Comparison of ENCODE assay signal across 17 cellular contexts in the genomic region with DNA sequence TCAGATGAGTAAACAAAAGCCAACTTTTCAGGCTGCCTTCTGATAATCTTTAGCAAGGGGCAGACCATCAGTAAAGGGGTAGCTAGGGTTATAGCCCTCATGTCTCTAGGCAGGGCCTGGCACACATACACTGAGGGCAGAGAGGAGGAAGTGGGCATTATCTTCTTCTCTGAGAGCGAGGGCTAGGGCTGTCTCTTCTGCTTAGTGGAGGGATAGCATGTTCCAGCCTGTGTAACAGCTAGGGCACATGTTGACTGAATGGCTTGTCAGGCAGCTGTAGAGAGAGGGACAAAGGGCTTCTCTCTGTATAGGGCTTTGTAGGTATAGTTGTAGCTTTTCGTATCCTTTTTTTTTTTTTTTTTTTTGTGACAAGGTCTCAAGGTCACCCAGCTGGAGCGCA. TPM values are rescaled to one million over a fixed set of nuclear protein-coding genes. Genes with fewer than 3 reads are reported as not detected.
A peak's percentile ranks its signal among the peaks of the same experiment; 100 is the strongest.
DNase-seq lines count a peak whose midpoint lies in the region; ATAC-seq, FAIRE-seq and TF ChIP-seq lines count a peak whose summit lies in the region.
"Had no signal": no experiment of that assay in that cellular context is flagged by ENCODE, and none has a peak within 500 bp of the region (broad histone marks: within the 10 kb centered on the region; RNA-seq: fewer than 3 reads in every experiment).

No MANE protein-coding gene starts in this region.

- no peak for TF ChIP-seq POLR2A in IMR-90 (IDR thresholded peaks at IDR 0.05; ENCODE audit: low read depth, low read length)

- H2BK120ac ChIP-seq in IMR-90 (ENCODE audit: low read depth, low read length): no peak overlapping the region

- TF ChIP-seq CTCF in IMR-90 (conservative IDR thresholded peaks at IDR 0.05; ENCODE audit: low read depth, low read length): no peak
- TF ChIP-seq CTCF in natural killer cell (IDR thresholded peaks at IDR 0.05): no peak

- H3K18ac ChIP-seq in IMR-90 (ENCODE audit: low read depth, low read length): no peak overlapping the region

- H3K14ac ChIP-seq in IMR-90 (replicated peaks; ENCODE audit: low read depth, low read length): no peak overlapping the region

- no peaks in the 10 kb centered on the region for H3K9me3 Mint-ChIP-seq in natural killer cell

- peaks cover 36 to 42% of the 10 kb centered on the region in 2 donors for H3K4me1 Mint-ChIP-seq in natural killer cell

- TF ChIP-seq RAD21 in IMR-90 (IDR thresholded peaks at IDR 0.05; ENCODE audit: low read length): no peak

- in situ Hi-C loops in IMR-90 (cut with MboI; ENCODE audit: low sequenced_read_pairs): no loop called here

- H2AK5ac ChIP-seq in IMR-90 (ENCODE audit: low read depth, low read length): no peak overlapping the region

- no peak overlapping the region for H2AFZ ChIP-seq in IMR-90 (replicated peaks; ENCODE audit: low read length, poor library complexity)

- H3K23ac ChIP-seq in IMR-90 (ENCODE audit: low read depth, low read length): 0 out of 2 replicates have a peak overlapping the region, but pooled peaks have one; percentile 35

- H2BK5ac ChIP-seq in IMR-90 (ENCODE audit: low read depth, low read length, poor library complexity, severe bottlenecking): no peak overlapping the region

- H4K20me1 ChIP-seq in IMR-90 (ENCODE audit: insufficient read depth, low read length): 0 out of 2 replicates have a peak, but pooled peaks cover 8% of the 10 kb centered on the region

- H2BK15ac ChIP-seq in IMR-90 (ENCODE audit: low read depth, low read length): no peak overlapping the region

- H3K27ac ChIP-seq in IMR-90 (ENCODE audit: insufficient read depth, low read length) (no peak overlapping the region), caudate nucleus (ENCODE audit: low read depth, low read length) (peak overlapping the region; percentile 13)
- H3K27ac ChIP-seq: coronary artery, esophagus squamous epithelium had no signal

- no peak for FAIRE-seq in RCC 7860 (lab: Jason Lieb, UNC)
- FAIRE-seq: astrocyte had no signal

- H3K4me2 ChIP-seq in IMR-90 (ENCODE audit: low read depth, low read length): no peak overlapping the region

- no peak overlapping the region for H3K4me3 Mint-ChIP-seq in natural killer cell

- no TSS peak for BruUV-seq in IMR-90 (replicated peaks; lab: Mats Ljungman, UMichigan)

- no peaks in the 10 kb centered on the region for H3K27me3 Mint-ChIP-seq in natural killer cell (ENCODE audit: low read depth in 2 of 2)

- no peaks in the 10 kb centered on the region for H3K36me3 Mint-ChIP-seq in natural killer cell

- intact Hi-C loops in IMR-90 (cut with micrococcal nuclease) (loop anchor here (2.0 kb wide), 1 partner anchor 17 kb away; no protein-coding TSS in a partner anchor), natural killer cell (cut with micrococcal nuclease) (no loop called here)

- H3K56ac ChIP-seq in IMR-90 (ENCODE audit: extremely low read depth, insufficient read depth, low read length): no peak overlapping the region

- CTCF ChIA-PET in IMR-90 (lab: Yijun Ruan, JAX): no interaction called here

- peaks cover 23 to 52% of the 10 kb centered on the region in 2 experiments for H3K79me1 ChIP-seq in IMR-90 (ENCODE audit: low read depth in 1 of 2, low read length in 2 of 2)

- H2AK9ac ChIP-seq in IMR-90 (replicated peaks; ENCODE audit: low read depth, low read length, poor library complexity): peak overlapping the region; percentile 22

- POLR2A ChIA-PET in IMR-90 (lab: Charles Lee; ENCODE audit: unreplicated experiment): no interaction called here

- WGBS in IMR-90 (ENCODE audit: extremely low coverage in 2 of 2, insufficient read length in 1 of 2), 2 experiments: no CpG with 5 or more reads among the region's 3 CpGs

- no peaks in the 10 kb centered on the region for H3K27me3 ChIP-seq in IMR-90 (ENCODE audit: control insufficient read depth, insufficient read depth, low read length)
- H3K27me3 ChIP-seq: esophagus squamous epithelium, MG63, tibial artery had no signal

- H3K9me3 ChIP-seq in IMR-90 (ENCODE audit: control insufficient read depth, insufficient read depth, low read length): no peaks in the 10 kb centered on the region
- H3K9me3 ChIP-seq: esophagus squamous epithelium, MG63, tibial artery had no signal

- no peak overlapping the region for H3K4me3 ChIP-seq in IMR-90 (ENCODE audit: insufficient read depth, low read depth, low read length)
- H3K4me3 ChIP-seq: coronary artery, esophagus squamous epithelium, MG63, tibial artery had no signal

- DNase-seq in Ammon's horn (ENCODE audit: low spot score): peak; percentile 26
- DNase-seq in IMR-90: no peak
- DNase-seq in caudate nucleus (lab: John Stamatoyannopoulos, UW): no peak
- no peak for DNase-seq in natural killer cell
- no peak for DNase-seq in NCI-H146 treated with DMSO at 0.1 percent for 48 hours (lab: John Stamatoyannopoulos, UW; ENCODE audit: unreplicated experiment)
- no peak for DNase-seq in activated CD4-positive, CD25-positive, alpha-beta regulatory T cell treated with anti-CD3 and anti-CD28 coated beads, Interleukin-2, amount 50 U/mL, for 72 hours
- no peak for DNase-seq in RCC 7860 (ENCODE audit: low spot score)
- DNase-seq: esophagus squamous epithelium, kidney glomerular epithelial cell, MG63, NCI-H2081 treated with DMSO at 0.1 percent for 48 hours, NCI-H69, tibial artery had no signal

- H3K4ac ChIP-seq in IMR-90 (ENCODE audit: low read depth, low read length): no peak overlapping the region

- ATAC-seq in IMR-90 (ENCODE audit: low read depth) (no peak), natural killer cell (peak in 2 of 3 donors; percentile 59 to 65), HG03139 (IDR thresholded peaks at IDR 0.05; ENCODE audit: unreplicated experiment) (no peak)
- ATAC-seq: SK-N-SH treated with all-trans-retinoic acid at 6 μM for 48 hours had no signal

- peak overlapping the region; percentile 7 to 54 for H3K27ac Mint-ChIP-seq in natural killer cell

- H3K4me1 ChIP-seq in IMR-90 (ENCODE audit: control insufficient read depth, insufficient read depth, low read length): peaks cover 9% of the 10 kb centered on the region

- no peak overlapping the region for H4K8ac ChIP-seq in IMR-90 (ENCODE audit: low read depth in 2 of 2, low read length in 2 of 2)

- H3K9ac ChIP-seq in IMR-90 (ENCODE audit: low read depth, low read length): no peak overlapping the region

- no peak overlapping the region for H4K5ac ChIP-seq in IMR-90 (ENCODE audit: low read depth, low read length)

- H3K36me3 ChIP-seq in IMR-90 (ENCODE audit: control insufficient read depth, insufficient read depth, low read length): peaks cover 14% of the 10 kb centered on the region

- dilution Hi-C loops in IMR-90 (cut with HindIII; ENCODE audit: low sequenced_read_pairs, unreplicated experiment): no loop called here

- peaks cover 10% of the 10 kb centered on the region for H3K9me1 ChIP-seq in IMR-90 (ENCODE audit: insufficient read depth, low read length)

- no peak overlapping the region for H4K91ac ChIP-seq in IMR-90 (ENCODE audit: insufficient read depth, low read depth, low read length)

- no peak overlapping the region for H2BK20ac ChIP-seq in IMR-90 (ENCODE audit: low read depth, low read length)

TF ChIP-seq in IMR-90, 13 proteins besides CTCF, POLR2A, EP300 and RAD21:
- TF ChIP-seq MXI1 (IDR thresholded peaks at IDR 0.05; ENCODE audit: borderline replicate concordance, low read depth, low read length) (no peak), CEBPB (IDR thresholded peaks at IDR 0.05; ENCODE audit: low read depth, low read length) (no peak), MAFK (IDR thresholded peaks at IDR 0.05; ENCODE audit: low read depth, low read length) (no peak), RFX5 (IDR thresholded peaks at IDR 0.05; ENCODE audit: low read depth, low read length) (no peak), RCOR1 (IDR thresholded peaks at IDR 0.05; ENCODE audit: insufficient replicate concordance, low read length) (no peak), CHD1 (IDR thresholded peaks at IDR 0.05; ENCODE audit: low read depth, low read length) (no peak)

RNA-seq across cellular contexts. Expression of a gene that starts 17.8 kb away (rescaled TPM):
- total RNA-seq in IMR-90 (2012; rRNA removed) (4.7 and 6.7 TPM in 2 replicates), natural killer cell (100 to 1,000 TPM in 1 of 3 donors, 10 to 100 TPM in 2; 68.8 to 101 (median 92.4) TPM)
- 14.8 and 17.3 TPM in 2 replicates for polyA plus RNA-seq in IMR-90 (2012; rRNA removed)
- 7.9 and 10.2 TPM in 2 replicates for polyA plus RNA-seq in IMR-90 (2012; cell fraction: cytosol; rRNA removed)
- 34.6 and 47.3 TPM in 2 replicates for polyA plus RNA-seq in IMR-90 (2012; cell fraction: nucleus; rRNA removed; ENCODE audit: low replicate concordance)

Comparison
In these comparisons a context has a peak if more than half of its experiments do, and no peak if none do; other contexts are left out.
1. ATAC-seq: peak in natural killer cell (2 of 3); none in IMR-90 (single experiment) and HG03139 (single experiment).